In genomic region chr13:28451482-28452217, GRCh38 we compare ENCODE assay signal across 15 cellular contexts. TPM values are rescaled to one million over a fixed set of nuclear protein-coding genes. Genes with fewer than 3 reads are reported as not detected.
DNase-seq lines count a peak whose midpoint lies in the region; ATAC-seq and TF ChIP-seq lines count a peak whose summit lies in the region.
"Had no signal": no experiment of that assay in that cellular context is flagged by ENCODE, and none has a peak within 500 bp of the region (broad histone marks: within the 10 kb centered on the region; RNA-seq: fewer than 3 reads in every experiment).

No MANE protein-coding gene starts in this region.

- no peak overlapping the region for H3K4ac ChIP-seq in neuronal stem cell (ENCODE audit: low read length)

- H3K36me3 ChIP-seq in SK-N-MC (ENCODE audit: insufficient read depth, low read length): no peaks in the 10 kb centered on the region
- H3K36me3 ChIP-seq in neuronal stem cell (replicated peaks in 1 of 2; ENCODE audit: control insufficient read depth in 2 of 2, insufficient read depth in 2 of 2, low read length in 2 of 2): no peaks in the 10 kb centered on the region
- H3K36me3 ChIP-seq: ovary had no signal

- H3K23ac ChIP-seq in neuronal stem cell (ENCODE audit: low read depth, low read length, poor library complexity): no peak overlapping the region

- H3K14ac ChIP-seq in neuronal stem cell (ENCODE audit: low read length): no peak overlapping the region

- H2BK12ac ChIP-seq in neuronal stem cell (ENCODE audit: low read length): no peak overlapping the region

- TF ChIP-seq CTCF in foreskin fibroblast (IDR thresholded peaks at IDR 0.05; ENCODE audit: low read depth, low read length): no peak

- H3K79me1 ChIP-seq in neuronal stem cell (ENCODE audit: low read depth, low read length): no peaks in the 10 kb centered on the region

- no peak overlapping the region for H4K8ac ChIP-seq in neuronal stem cell (ENCODE audit: low read depth, low read length)

- WGBS in neuronal stem cell (ENCODE audit: extremely low coverage in 2 of 2, insufficient read length in 2 of 2, insufficient replicate concordance in 1 of 2), 2 donors: no CpG with 5 or more reads among the region's 21 CpGs

- H3K9me3 ChIP-seq in SK-N-MC (ENCODE audit: low read depth, low read length) (no peaks in the 10 kb centered on the region), neuronal stem cell (replicated peaks in 1 of 2; ENCODE audit: control insufficient read depth in 2 of 2, insufficient read depth in 1 of 2, low read depth in 1 of 2, low read length in 2 of 2) (peaks cover 4 to 5% of the 10 kb centered on the region in 2 donors)
- H3K9me3 ChIP-seq: ovary had no signal

- ATAC-seq in GM18517 (IDR thresholded peaks at IDR 0.05; ENCODE audit: unreplicated experiment): no peak
- ATAC-seq in HG03460 (IDR thresholded peaks at IDR 0.05; ENCODE audit: unreplicated experiment): no peak
- ATAC-seq: activated T-cell treated with anti-CD3 and anti-CD28 coated beads, Interleukin-2, amount 50 U/mL, for 72 hours had no signal

- no peak overlapping the region for H2AK5ac ChIP-seq in neuronal stem cell (ENCODE audit: low read depth, low read length)

- no peak overlapping the region for H4K91ac ChIP-seq in neuronal stem cell (ENCODE audit: low read depth, low read length, poor library complexity)

- H3K27ac ChIP-seq in SK-N-MC (no peak overlapping the region), neuronal stem cell (replicated peaks; ENCODE audit: low read length) (no peak overlapping the region)
- H3K27ac ChIP-seq: ovary, upper lobe of left lung had no signal

- no peak overlapping the region for H2AFZ ChIP-seq in neuronal stem cell (ENCODE audit: low read length)

- no peak overlapping the region for H2BK5ac ChIP-seq in neuronal stem cell (ENCODE audit: low read length)

- no peak overlapping the region for H3K9ac ChIP-seq in SK-N-MC (ENCODE audit: insufficient read length)
- H3K9ac ChIP-seq in neuronal stem cell (ENCODE audit: low read depth, low read length, poor library complexity): no peak overlapping the region

- H3K4me2 ChIP-seq in neuronal stem cell (ENCODE audit: insufficient read depth, low read length, poor library complexity, severe bottlenecking): no peak overlapping the region

- H2BK120ac ChIP-seq in neuronal stem cell (ENCODE audit: low read depth, low read length): no peak overlapping the region

- peaks cover 0 to 2% of the 10 kb centered on the region in 2 donors for H3K4me1 ChIP-seq in neuronal stem cell (ENCODE audit: control insufficient read depth in 2 of 2, insufficient read depth in 1 of 2, low read depth in 1 of 2, low read length in 2 of 2)

- peak; percentile 48 for DNase-seq in EH (ENCODE audit: low read depth)
- no peak for DNase-seq in SK-N-MC (ENCODE audit: low read depth, low spot score)
- peak; percentile 30 to 65 for DNase-seq in foreskin fibroblast
- DNase-seq in neuronal stem cell (ENCODE audit: low spot score): no peak
- no peak for DNase-seq in NCI-H1694 treated with DMSO at 0.1 percent for 48 hours (lab: John Stamatoyannopoulos, UW)
- no peak for DNase-seq in NCI-H2107 (lab: John Stamatoyannopoulos, UW)
- DNase-seq: activated CD4-positive, alpha-beta T cell treated with anti-CD3 and anti-CD28 coated beads, Interleukin-2, amount 10 ng/mL, durations not matched to agents 7 days and 5 days; activated T-cell treated with anti-CD3 and anti-CD28 coated beads, Interleukin-2, amount 50 U/mL, for 72 hours; AML-193; NCI-H1417; NCI-H526; ovary had no signal

- peak overlapping the region; percentile 82 for H3K18ac ChIP-seq in neuronal stem cell (ENCODE audit: low read length)

- H2BK15ac ChIP-seq in neuronal stem cell (ENCODE audit: low read length): no peak overlapping the region

- H3K27me3 ChIP-seq in neuronal stem cell (ENCODE audit: control insufficient read depth in 3 of 3, insufficient read depth in 3 of 3, low read depth in 1 of 3, low read length in 3 of 3): no peaks in the 10 kb centered on the region
- H3K27me3 ChIP-seq: ovary, upper lobe of left lung had no signal

- peak overlapping the region; percentile 15; the same call in 1 of the 2 replicates for H3K4me3 ChIP-seq in SK-N-MC
- H3K4me3 ChIP-seq in foreskin fibroblast (ENCODE audit: low read depth in 1 of 2, low read length in 2 of 2): no peak overlapping the region
- H3K4me3 ChIP-seq in neuronal stem cell (ENCODE audit: low read length in 2 of 2): no peak overlapping the region
- H3K4me3 ChIP-seq: ovary, upper lobe of left lung had no signal

RNA-seq across cellular contexts. Expression of gene FLT1, which starts 43.3 kb away (rescaled TPM):
- 0.07 TPM for polyA plus RNA-seq in neuronal stem cell (2013, experiment 1 of 2)
- 0.04 TPM for polyA plus RNA-seq in neuronal stem cell (2013, experiment 2 of 2)

Comparison
In these comparisons a context has a peak if more than half of its experiments do, and no peak if none do; other contexts are left out.
1. DNase-seq: peak in EH (single experiment) and foreskin fibroblast (2 of 2); none in SK-N-MC (single experiment), neuronal stem cell (single experiment), NCI-H1694 treated with DMSO at 0.1 percent for 48 hours (single experiment) and NCI-H2107 (single experiment).